Comparison of ENCODE assay signal across 1 cellular context in genomic region chr4:2765832-2766526, GRCh38.
TF ChIP-seq lines count a peak whose summit lies in the region.

No MANE protein-coding gene starts in this region.

TF ChIP-seq in H1, 55 proteins besides CTCF, POLR2A, EP300 and RAD21:
- TF ChIP-seq GTF2F1 (IDR thresholded peaks at IDR 0.05; ENCODE audit: borderline replicate concordance, low read depth, low read length) (no peak), RFX5 (IDR thresholded peaks at IDR 0.05; ENCODE audit: borderline replicate concordance, low read depth, low read length) (no peak), TAF7 (optimal IDR thresholded peaks at IDR 0.05; ENCODE audit: borderline replicate concordance, low read depth, low read length) (no peak), FOSL1 (IDR thresholded peaks at IDR 0.05; ENCODE audit: insufficient read depth, low read depth, low read length) (no peak), RNF2 (IDR thresholded peaks at IDR 0.05; ENCODE audit: borderline replicate concordance, low read depth, low read length, missing control alignments, poor library complexity, severe bottlenecking) (no peak), CHD1 (IDR thresholded peaks at IDR 0.05; ENCODE audit: low read depth, low read length) (no peak), PHF8 (conservative IDR thresholded peaks at IDR 0.05; ENCODE audit: low read depth, low read length) (no peak), HDAC6 (IDR thresholded peaks at IDR 0.05; ENCODE audit: low read depth, low read length) (no peak), RXRA (IDR thresholded peaks at IDR 0.05; ENCODE audit: insufficient read depth, low read depth, low read length) (no peak), CBX5 (IDR thresholded peaks at IDR 0.05; ENCODE audit: low read depth, low read length) (no peak), CHD2 (IDR thresholded peaks at IDR 0.05; ENCODE audit: low read length) (no peak), SP4 (IDR thresholded peaks at IDR 0.05; ENCODE audit: low read length) (no peak), JUND (IDR thresholded peaks at IDR 0.05; ENCODE audit: low read length) (no peak), POLR2AphosphoS5 (IDR thresholded peaks at IDR 0.05; ENCODE audit: low read depth, low read length) (no peak), SP1 (IDR thresholded peaks at IDR 0.05; ENCODE audit: low read depth, low read length) (no peak), SIX5 (IDR thresholded peaks at IDR 0.05; ENCODE audit: low read depth, low read length) (no peak), SIN3A (conservative IDR thresholded peaks at IDR 0.05 in 1 of 2, IDR thresholded peaks at IDR 0.05 in 1 of 2; ENCODE audit: low read depth in 1 of 2, low read length in 2 of 2) (no peak), RBBP5 (IDR thresholded peaks at IDR 0.05; ENCODE audit: borderline replicate concordance, low read depth, low read length) (no peak)
- TF ChIP-seq, protein P1, sequence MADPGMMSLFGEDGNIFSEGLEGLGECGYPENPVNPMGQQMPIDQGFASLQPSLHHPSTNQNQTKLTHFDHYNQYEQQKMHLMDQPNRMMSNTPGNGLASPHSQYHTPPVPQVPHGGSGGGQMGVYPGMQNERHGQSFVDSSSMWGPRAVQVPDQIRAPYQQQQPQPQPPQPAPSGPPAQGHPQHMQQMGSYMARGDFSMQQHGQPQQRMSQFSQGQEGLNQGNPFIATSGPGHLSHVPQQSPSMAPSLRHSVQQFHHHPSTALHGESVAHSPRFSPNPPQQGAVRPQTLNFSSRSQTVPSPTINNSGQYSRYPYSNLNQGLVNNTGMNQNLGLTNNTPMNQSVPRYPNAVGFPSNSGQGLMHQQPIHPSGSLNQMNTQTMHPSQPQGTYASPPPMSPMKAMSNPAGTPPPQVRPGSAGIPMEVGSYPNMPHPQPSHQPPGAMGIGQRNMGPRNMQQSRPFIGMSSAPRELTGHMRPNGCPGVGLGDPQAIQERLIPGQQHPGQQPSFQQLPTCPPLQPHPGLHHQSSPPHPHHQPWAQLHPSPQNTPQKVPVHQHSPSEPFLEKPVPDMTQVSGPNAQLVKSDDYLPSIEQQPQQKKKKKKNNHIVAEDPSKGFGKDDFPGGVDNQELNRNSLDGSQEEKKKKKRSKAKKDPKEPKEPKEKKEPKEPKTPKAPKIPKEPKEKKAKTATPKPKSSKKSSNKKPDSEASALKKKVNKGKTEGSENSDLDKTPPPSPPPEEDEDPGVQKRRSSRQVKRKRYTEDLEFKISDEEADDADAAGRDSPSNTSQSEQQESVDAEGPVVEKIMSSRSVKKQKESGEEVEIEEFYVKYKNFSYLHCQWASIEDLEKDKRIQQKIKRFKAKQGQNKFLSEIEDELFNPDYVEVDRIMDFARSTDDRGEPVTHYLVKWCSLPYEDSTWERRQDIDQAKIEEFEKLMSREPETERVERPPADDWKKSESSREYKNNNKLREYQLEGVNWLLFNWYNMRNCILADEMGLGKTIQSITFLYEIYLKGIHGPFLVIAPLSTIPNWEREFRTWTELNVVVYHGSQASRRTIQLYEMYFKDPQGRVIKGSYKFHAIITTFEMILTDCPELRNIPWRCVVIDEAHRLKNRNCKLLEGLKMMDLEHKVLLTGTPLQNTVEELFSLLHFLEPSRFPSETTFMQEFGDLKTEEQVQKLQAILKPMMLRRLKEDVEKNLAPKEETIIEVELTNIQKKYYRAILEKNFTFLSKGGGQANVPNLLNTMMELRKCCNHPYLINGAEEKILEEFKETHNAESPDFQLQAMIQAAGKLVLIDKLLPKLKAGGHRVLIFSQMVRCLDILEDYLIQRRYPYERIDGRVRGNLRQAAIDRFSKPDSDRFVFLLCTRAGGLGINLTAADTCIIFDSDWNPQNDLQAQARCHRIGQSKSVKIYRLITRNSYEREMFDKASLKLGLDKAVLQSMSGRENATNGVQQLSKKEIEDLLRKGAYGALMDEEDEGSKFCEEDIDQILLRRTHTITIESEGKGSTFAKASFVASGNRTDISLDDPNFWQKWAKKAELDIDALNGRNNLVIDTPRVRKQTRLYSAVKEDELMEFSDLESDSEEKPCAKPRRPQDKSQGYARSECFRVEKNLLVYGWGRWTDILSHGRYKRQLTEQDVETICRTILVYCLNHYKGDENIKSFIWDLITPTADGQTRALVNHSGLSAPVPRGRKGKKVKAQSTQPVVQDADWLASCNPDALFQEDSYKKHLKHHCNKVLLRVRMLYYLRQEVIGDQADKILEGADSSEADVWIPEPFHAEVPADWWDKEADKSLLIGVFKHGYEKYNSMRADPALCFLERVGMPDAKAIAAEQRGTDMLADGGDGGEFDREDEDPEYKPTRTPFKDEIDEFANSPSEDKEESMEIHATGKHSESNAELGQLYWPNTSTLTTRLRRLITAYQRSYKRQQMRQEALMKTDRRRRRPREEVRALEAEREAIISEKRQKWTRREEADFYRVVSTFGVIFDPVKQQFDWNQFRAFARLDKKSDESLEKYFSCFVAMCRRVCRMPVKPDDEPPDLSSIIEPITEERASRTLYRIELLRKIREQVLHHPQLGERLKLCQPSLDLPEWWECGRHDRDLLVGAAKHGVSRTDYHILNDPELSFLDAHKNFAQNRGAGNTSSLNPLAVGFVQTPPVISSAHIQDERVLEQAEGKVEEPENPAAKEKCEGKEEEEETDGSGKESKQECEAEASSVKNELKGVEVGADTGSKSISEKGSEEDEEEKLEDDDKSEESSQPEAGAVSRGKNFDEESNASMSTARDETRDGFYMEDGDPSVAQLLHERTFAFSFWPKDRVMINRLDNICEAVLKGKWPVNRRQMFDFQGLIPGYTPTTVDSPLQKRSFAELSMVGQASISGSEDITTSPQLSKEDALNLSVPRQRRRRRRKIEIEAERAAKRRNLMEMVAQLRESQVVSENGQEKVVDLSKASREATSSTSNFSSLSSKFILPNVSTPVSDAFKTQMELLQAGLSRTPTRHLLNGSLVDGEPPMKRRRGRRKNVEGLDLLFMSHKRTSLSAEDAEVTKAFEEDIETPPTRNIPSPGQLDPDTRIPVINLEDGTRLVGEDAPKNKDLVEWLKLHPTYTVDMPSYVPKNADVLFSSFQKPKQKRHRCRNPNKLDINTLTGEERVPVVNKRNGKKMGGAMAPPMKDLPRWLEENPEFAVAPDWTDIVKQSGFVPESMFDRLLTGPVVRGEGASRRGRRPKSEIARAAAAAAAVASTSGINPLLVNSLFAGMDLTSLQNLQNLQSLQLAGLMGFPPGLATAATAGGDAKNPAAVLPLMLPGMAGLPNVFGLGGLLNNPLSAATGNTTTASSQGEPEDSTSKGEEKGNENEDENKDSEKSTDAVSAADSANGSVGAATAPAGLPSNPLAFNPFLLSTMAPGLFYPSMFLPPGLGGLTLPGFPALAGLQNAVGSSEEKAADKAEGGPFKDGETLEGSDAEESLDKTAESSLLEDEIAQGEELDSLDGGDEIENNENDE (IDR thresholded peaks at IDR 0.05; ENCODE audit: insufficient replicate concordance, low read length) = no peak
